In the genomic region with DNA sequence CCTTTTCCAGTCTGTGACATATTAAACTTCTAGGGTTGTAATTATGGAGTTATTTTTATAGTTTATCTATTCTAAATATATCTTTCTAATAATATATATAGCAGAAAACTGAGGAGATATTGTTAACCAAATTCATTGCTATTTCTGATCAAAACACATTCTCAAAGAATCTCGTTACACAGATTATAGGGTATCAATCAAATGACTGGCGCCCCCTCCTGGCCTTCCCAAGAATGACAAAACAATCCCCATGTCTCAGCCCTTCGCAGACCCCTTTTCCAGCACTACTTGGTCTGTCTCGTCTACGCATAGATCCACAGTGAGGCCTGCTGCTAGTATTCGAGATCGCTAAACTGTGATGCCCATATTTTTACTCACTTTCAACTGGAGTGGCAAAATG, we compare ENCODE assay signal across 8 cellular contexts.
A peak's percentile ranks its signal among the peaks of the same experiment; 100 is the strongest.
DNase-seq lines count a peak whose midpoint lies in the region; ATAC-seq lines count a peak whose summit lies in the region.

No MANE protein-coding gene starts in this region.

- no peaks in the 10 kb centered on the region for H3K4me1 Mint-ChIP-seq in activated naive CD8-positive, alpha-beta T cell treated with anti-CD3 and anti-CD28 coated beads, Interleukin-2, amount 50 U/mL, for 24 hours
- H3K4me1 Mint-ChIP-seq in activated T-helper 17 cell treated with anti-CD3 and anti-CD28 coated beads, Interleukin-2, amount 50 U/mL, for 72 hours: no peaks in the 10 kb centered on the region

- DNase-seq in G401 (ENCODE audit: low spot score) (peak; percentile 4), NCI-H345 (lab: John Stamatoyannopoulos, UW) (peak; percentile 8), myocyte (ENCODE audit: low read depth) (peak; percentile 6), 8988T (no peak), NCI-H2171 treated with DMSO at 0.1 percent for 48 hours (lab: John Stamatoyannopoulos, UW) (no peak)
- peak; percentile 39 for DNase-seq in activated naive CD8-positive, alpha-beta T cell treated with anti-CD3 and anti-CD28 coated beads, Interleukin-2, amount 50 U/mL, for 24 hours

- ATAC-seq in activated naive CD8-positive, alpha-beta T cell treated with anti-CD3 and anti-CD28 coated beads, Interleukin-2, amount 50 U/mL, for 24 hours: no peak
- no peak for ATAC-seq in activated T-helper 17 cell treated with anti-CD3 and anti-CD28 coated beads, Interleukin-2, amount 50 U/mL, for 72 hours (replicated peaks)
- ATAC-seq in HG03095 (IDR thresholded peaks at IDR 0.05; ENCODE audit: unreplicated experiment): no peak

- in situ Hi-C loops in G401 (cut with HindIII; ENCODE audit: low sequenced_read_pairs): no loop called here

- H3K9me3 Mint-ChIP-seq in activated naive CD8-positive, alpha-beta T cell treated with anti-CD3 and anti-CD28 coated beads, Interleukin-2, amount 50 U/mL, for 24 hours: no peaks in the 10 kb centered on the region
- H3K9me3 Mint-ChIP-seq in activated T-helper 17 cell treated with anti-CD3 and anti-CD28 coated beads, Interleukin-2, amount 50 U/mL, for 72 hours: no peaks in the 10 kb centered on the region

- H3K36me3 Mint-ChIP-seq in activated naive CD8-positive, alpha-beta T cell treated with anti-CD3 and anti-CD28 coated beads, Interleukin-2, amount 50 U/mL, for 24 hours (ENCODE audit: low read depth): no peaks in the 10 kb centered on the region
- H3K36me3 Mint-ChIP-seq in activated T-helper 17 cell treated with anti-CD3 and anti-CD28 coated beads, Interleukin-2, amount 50 U/mL, for 72 hours (ENCODE audit: low read depth): no peaks in the 10 kb centered on the region

- no peak overlapping the region for H3K4me3 Mint-ChIP-seq in activated naive CD8-positive, alpha-beta T cell treated with anti-CD3 and anti-CD28 coated beads, Interleukin-2, amount 50 U/mL, for 24 hours
- H3K4me3 Mint-ChIP-seq in activated T-helper 17 cell treated with anti-CD3 and anti-CD28 coated beads, Interleukin-2, amount 50 U/mL, for 72 hours: no peak overlapping the region

- H3K27me3 Mint-ChIP-seq in activated naive CD8-positive, alpha-beta T cell treated with anti-CD3 and anti-CD28 coated beads, Interleukin-2, amount 50 U/mL, for 24 hours: no peaks in the 10 kb centered on the region
- no peaks in the 10 kb centered on the region for H3K27me3 Mint-ChIP-seq in activated T-helper 17 cell treated with anti-CD3 and anti-CD28 coated beads, Interleukin-2, amount 50 U/mL, for 72 hours

- H3K27ac Mint-ChIP-seq in activated naive CD8-positive, alpha-beta T cell treated with anti-CD3 and anti-CD28 coated beads, Interleukin-2, amount 50 U/mL, for 24 hours: no peak overlapping the region
- no peak overlapping the region for H3K27ac Mint-ChIP-seq in activated T-helper 17 cell treated with anti-CD3 and anti-CD28 coated beads, Interleukin-2, amount 50 U/mL, for 72 hours

Comparison
In these comparisons a context has a peak if more than half of its experiments do, and no peak if none do; other contexts are left out.
1. DNase-seq: peak in G401 (single experiment), NCI-H345 (single experiment), activated naive CD8-positive, alpha-beta T cell treated with anti-CD3 and anti-CD28 coated beads, Interleukin-2, amount 50 U/mL, for 24 hours (single experiment) and myocyte (single experiment); none in 8988T (single experiment) and NCI-H2171 treated with DMSO at 0.1 percent for 48 hours (single experiment).